1 cellular context compared by ENCODE assay signal in the genomic region with DNA sequence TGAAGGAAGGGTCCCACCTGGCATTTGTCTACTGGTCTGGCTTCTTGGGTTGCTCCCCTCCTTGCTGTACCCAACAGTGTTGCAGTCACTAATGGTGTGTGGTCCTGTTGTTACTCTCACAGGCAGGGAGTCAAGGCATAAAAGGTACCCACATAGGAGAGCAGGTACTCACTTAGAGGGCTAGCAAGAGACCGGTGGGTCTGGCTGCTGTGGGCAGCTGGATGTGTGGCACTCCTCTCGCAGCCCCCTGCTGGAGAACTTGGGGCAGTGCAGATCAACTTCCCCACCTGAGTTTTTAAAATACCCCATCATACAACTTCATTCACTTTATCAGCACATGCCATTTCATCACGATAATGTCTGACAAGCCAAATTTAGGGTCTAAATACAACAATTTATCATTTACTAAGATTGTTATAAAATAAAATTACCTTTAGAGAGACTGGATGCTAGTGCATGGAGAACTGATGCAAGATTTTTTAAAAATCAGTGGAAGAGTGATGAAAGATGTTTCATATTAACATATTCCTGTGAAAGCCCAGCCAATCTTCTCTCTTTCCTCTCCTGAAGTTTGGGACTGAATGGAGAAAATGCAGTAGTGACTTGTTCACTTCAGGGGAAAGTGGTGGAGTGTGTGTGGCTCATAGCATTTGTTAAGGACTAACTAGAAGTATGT.
TF ChIP-seq lines count a peak whose summit lies in the region.

No MANE protein-coding gene starts in this region.

TF ChIP-seq in GM12878, 131 proteins besides CTCF, POLR2A, EP300 and RAD21 (continued from another document):
- TF ChIP-seq, protein P1, sequence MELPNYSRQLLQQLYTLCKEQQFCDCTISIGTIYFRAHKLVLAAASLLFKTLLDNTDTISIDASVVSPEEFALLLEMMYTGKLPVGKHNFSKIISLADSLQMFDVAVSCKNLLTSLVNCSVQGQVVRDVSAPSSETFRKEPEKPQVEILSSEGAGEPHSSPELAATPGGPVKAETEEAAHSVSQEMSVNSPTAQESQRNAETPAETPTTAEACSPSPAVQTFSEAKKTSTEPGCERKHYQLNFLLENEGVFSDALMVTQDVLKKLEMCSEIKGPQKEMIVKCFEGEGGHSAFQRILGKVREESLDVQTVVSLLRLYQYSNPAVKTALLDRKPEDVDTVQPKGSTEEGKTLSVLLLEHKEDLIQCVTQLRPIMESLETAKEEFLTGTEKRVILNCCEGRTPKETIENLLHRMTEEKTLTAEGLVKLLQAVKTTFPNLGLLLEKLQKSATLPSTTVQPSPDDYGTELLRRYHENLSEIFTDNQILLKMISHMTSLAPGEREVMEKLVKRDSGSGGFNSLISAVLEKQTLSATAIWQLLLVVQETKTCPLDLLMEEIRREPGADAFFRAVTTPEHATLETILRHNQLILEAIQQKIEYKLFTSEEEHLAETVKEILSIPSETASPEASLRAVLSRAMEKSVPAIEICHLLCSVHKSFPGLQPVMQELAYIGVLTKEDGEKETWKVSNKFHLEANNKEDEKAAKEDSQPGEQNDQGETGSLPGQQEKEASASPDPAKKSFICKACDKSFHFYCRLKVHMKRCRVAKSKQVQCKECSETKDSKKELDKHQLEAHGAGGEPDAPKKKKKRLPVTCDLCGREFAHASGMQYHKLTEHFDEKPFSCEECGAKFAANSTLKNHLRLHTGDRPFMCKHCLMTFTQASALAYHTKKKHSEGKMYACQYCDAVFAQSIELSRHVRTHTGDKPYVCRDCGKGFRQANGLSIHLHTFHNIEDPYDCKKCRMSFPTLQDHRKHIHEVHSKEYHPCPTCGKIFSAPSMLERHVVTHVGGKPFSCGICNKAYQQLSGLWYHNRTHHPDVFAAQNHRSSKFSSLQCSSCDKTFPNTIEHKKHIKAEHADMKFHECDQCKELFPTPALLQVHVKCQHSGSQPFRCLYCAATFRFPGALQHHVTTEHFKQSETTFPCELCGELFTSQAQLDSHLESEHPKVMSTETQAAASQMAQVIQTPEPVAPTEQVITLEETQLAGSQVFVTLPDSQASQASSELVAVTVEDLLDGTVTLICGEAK (IDR thresholded peaks at IDR 0.05; ENCODE audit: borderline replicate concordance) = no peak
- TF ChIP-seq YY1 (IDR thresholded peaks at IDR 0.05; ENCODE audit: low read depth, low read length) = peak; percentile 46; the same call in 1 of the 2 replicates
- peak; percentile 89 for TF ChIP-seq SMC3 (IDR thresholded peaks at IDR 0.05; ENCODE audit: borderline replicate concordance, low read length)
- no peak for TF ChIP-seq HCFC1 (IDR thresholded peaks at IDR 0.05; ENCODE audit: low read length)
- TF ChIP-seq TCF12 (IDR thresholded peaks at IDR 0.05; ENCODE audit: low read depth, low read length) = 0 out of 2 replicates have a peak, but pooled peaks have one; percentile 29
- no peak for TF ChIP-seq ASH2L (IDR thresholded peaks at IDR 0.05; ENCODE audit: borderline replicate concordance, low read depth)
- TF ChIP-seq, protein P2, sequence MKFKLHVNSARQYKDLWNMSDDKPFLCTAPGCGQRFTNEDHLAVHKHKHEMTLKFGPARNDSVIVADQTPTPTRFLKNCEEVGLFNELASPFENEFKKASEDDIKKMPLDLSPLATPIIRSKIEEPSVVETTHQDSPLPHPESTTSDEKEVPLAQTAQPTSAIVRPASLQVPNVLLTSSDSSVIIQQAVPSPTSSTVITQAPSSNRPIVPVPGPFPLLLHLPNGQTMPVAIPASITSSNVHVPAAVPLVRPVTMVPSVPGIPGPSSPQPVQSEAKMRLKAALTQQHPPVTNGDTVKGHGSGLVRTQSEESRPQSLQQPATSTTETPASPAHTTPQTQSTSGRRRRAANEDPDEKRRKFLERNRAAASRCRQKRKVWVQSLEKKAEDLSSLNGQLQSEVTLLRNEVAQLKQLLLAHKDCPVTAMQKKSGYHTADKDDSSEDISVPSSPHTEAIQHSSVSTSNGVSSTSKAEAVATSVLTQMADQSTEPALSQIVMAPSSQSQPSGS (IDR thresholded peaks at IDR 0.05; ENCODE audit: low read length) = no peak
- TF ChIP-seq SMARCA5 (IDR thresholded peaks at IDR 0.05) = peak; percentile 79
